8 cellular contexts compared by ENCODE assay signal in genomic region chrX:115344885-115345653, GRCh38. TPM values are rescaled to one million over a fixed set of nuclear protein-coding genes. Genes with fewer than 3 reads are reported as not detected.
A peak's percentile ranks its signal among the peaks of the same experiment; 100 is the strongest.
DNase-seq lines count a peak whose midpoint lies in the region; ATAC-seq and TF ChIP-seq lines count a peak whose summit lies in the region.

No MANE protein-coding gene starts in this region.

- H3K4me3 Mint-ChIP-seq in brain, result peak overlapping the region in 4 of 5 experiments; percentile 38 to 61 (median 56)

- peaks cover 24% of the 10 kb centered on the region for H3K27me3 Mint-ChIP-seq in brain

- DNase-seq in DMS53 (lab: John Stamatoyannopoulos, UW) (peak; percentile 95), NCI-H2107 (lab: John Stamatoyannopoulos, UW) (peak; percentile 82), hypothalamus (lab: John Stamatoyannopoulos, UW) (peak; percentile 0 to 80 (median 49)), sciatic nerve (ENCODE audit: low spot score) (peak; percentile 92)
- no peak for DNase-seq in activated effector memory CD4-positive, alpha-beta T cell treated with anti-CD3 and anti-CD28 coated beads, Interleukin-2, amount 50 U/mL, for 16 hours

- ATAC-seq in sciatic nerve, result peak; percentile 98
- ATAC-seq in HG02623 (IDR thresholded peaks at IDR 0.05; ENCODE audit: unreplicated experiment), result no peak
- no peak for ATAC-seq in GM19452 (IDR thresholded peaks at IDR 0.05; ENCODE audit: unreplicated experiment)

- intact Hi-C loops in sciatic nerve (cut with DNase I), result no loop called here

- peaks cover 53% of the 10 kb centered on the region for H3K4me1 Mint-ChIP-seq in brain

- H3K36me3 Mint-ChIP-seq in brain, result peaks cover 6% of the 10 kb centered on the region

- TF ChIP-seq CTCF in brain (conservative IDR thresholded peaks at IDR 0.05), result no peak

- peak overlapping the region; percentile 95 to 99 (median 97) for H3K27ac Mint-ChIP-seq in brain

- peaks cover 0 to 17% (median 13%) of the 10 kb centered on the region in 5 experiments for H3K9me3 Mint-ChIP-seq in brain

RNA-seq across cellular contexts. Expression of gene LUZP4, which starts 55.6 kb away (rescaled TPM):
- polyA plus RNA-seq in brain (ENCODE audit: insufficient read depth, low read depth, low replicate concordance), result not detected
- total RNA-seq in sciatic nerve, result not detected
